In the genomic region with DNA sequence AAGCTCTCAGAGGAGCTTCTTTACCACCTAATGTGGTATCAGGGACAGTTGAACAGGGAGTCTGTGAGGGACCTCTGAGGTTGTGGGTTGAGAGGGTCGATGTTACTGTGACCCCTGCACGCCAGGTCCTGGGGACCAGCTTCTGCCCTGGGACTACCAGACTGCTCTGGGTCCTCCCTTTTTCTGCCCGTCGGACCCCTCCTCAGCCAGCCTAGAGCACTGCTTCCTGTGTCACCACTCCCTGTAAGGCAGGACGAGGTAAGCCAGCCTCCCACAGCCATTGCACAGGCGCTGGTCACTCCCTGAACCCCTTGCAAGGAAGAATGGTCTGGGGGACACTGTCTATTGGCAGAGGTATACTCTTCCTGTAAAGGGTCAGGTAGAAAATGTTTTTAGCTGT, we compare ENCODE assay signal across 29 cellular contexts. TPM values are rescaled to one million over a fixed set of nuclear protein-coding genes. Genes with fewer than 3 reads are reported as not detected.
A peak's percentile ranks its signal among the peaks of the same experiment; 100 is the strongest.
DNase-seq lines count a peak whose midpoint lies in the region; ATAC-seq, FAIRE-seq and TF ChIP-seq lines count a peak whose summit lies in the region.
"Had no signal": no experiment of that assay in that cellular context is flagged by ENCODE, and none has a peak within 500 bp of the region (broad histone marks: within the 10 kb centered on the region; RNA-seq: fewer than 3 reads in every experiment).

No MANE protein-coding gene starts in this region.

- peaks cover 51% of the 10 kb centered on the region for H3K4me1 Mint-ChIP-seq in stimulated activated naive CD8-positive, alpha-beta T cell treated with anti-CD3 and anti-CD28 coated beads, Interleukin-15, Interleukin-2, amounts not matched to agents 100 ng/mL and 50 ng/mL, for 24 hours (ENCODE audit: low read depth)
- H3K4me1 Mint-ChIP-seq in naive thymus-derived CD8-positive, alpha-beta T cell: peaks cover 31 to 69% (median 60%) of the 10 kb centered on the region in 4 donors

- POLR2A ChIA-PET in naive thymus-derived CD8-positive, alpha-beta T cell (lab: Charles Lee): interaction anchor here (0.6 to 4.7 kb wide), 5 partner anchors 13 to 512 kb away, joined by 4 to 28 read pairs (median 5); no protein-coding TSS in a partner anchor

- no peak for ATAC-seq in stimulated activated naive CD8-positive, alpha-beta T cell treated with anti-CD3 and anti-CD28 coated beads, Interleukin-15, Interleukin-2, amounts not matched to agents 100 U/mL and 50 U/mL, for 24 hours
- peak in 1 of 2 donors; percentile 17 for ATAC-seq in naive thymus-derived CD8-positive, alpha-beta T cell
- no peak for ATAC-seq in HG02973 (IDR thresholded peaks at IDR 0.05; ENCODE audit: unreplicated experiment)
- ATAC-seq: body of pancreas; esophagus mucosa; natural killer cell treated with Interleukin-12 subunit alpha and Interleukin-12 subunit beta and Interleukin-15 and Interleukin-18, amount 100 ng/mL, for 72 hours; stimulated activated naive CD8-positive, alpha-beta T cell treated with anti-CD3 and anti-CD28 coated beads, Interleukin-15, amount 100 ng/mL, for 72 hours had no signal

- no peak for FAIRE-seq in GM19239 (lab: Jason Lieb, UNC)

- H3K27ac Mint-ChIP-seq in stimulated activated naive CD8-positive, alpha-beta T cell treated with anti-CD3 and anti-CD28 coated beads, Interleukin-15, Interleukin-2, amounts not matched to agents 100 ng/mL and 50 ng/mL, for 24 hours: peak overlapping the region; percentile 40
- H3K27ac Mint-ChIP-seq in naive thymus-derived CD8-positive, alpha-beta T cell: peak overlapping the region in 9 of 10 donors; percentile 29 to 85 (median 66)
- H3K27ac Mint-ChIP-seq: dendritic cell treated with granulocyte-macrophage colony-stimulating factor and Interleukin-4, amounts not matched to agents 40 ng/mL and 50 ng/mL, for 4 days; natural killer cell treated with Interleukin-12 subunit alpha and Interleukin-12 subunit beta and Interleukin-15 and Interleukin-18, amount 100 ng/mL, for 72 hours had no signal

- peaks cover 41% of the 10 kb centered on the region for H3K36me3 Mint-ChIP-seq in stimulated activated naive CD8-positive, alpha-beta T cell treated with anti-CD3 and anti-CD28 coated beads, Interleukin-15, Interleukin-2, amounts not matched to agents 100 ng/mL and 50 ng/mL, for 24 hours (ENCODE audit: low read depth)
- peaks cover 0 to 31% (median 15%) of the 10 kb centered on the region in 3 donors for H3K36me3 Mint-ChIP-seq in naive thymus-derived CD8-positive, alpha-beta T cell

- H3K9me3 Mint-ChIP-seq in stimulated activated naive CD8-positive, alpha-beta T cell treated with anti-CD3 and anti-CD28 coated beads, Interleukin-15, Interleukin-2, amounts not matched to agents 100 ng/mL and 50 ng/mL, for 24 hours: no peaks in the 10 kb centered on the region
- H3K9me3 Mint-ChIP-seq in naive thymus-derived CD8-positive, alpha-beta T cell: no peaks in the 10 kb centered on the region
- H3K9me3 Mint-ChIP-seq: dendritic cell treated with granulocyte-macrophage colony-stimulating factor and Interleukin-4, amounts not matched to agents 40 ng/mL and 50 ng/mL, for 4 days; natural killer cell treated with Interleukin-12 subunit alpha and Interleukin-12 subunit beta and Interleukin-15 and Interleukin-18, amount 100 ng/mL, for 72 hours; stimulated activated naive CD8-positive, alpha-beta T cell treated with anti-CD3 and anti-CD28 coated beads, Interleukin-15, amount 100 ng/mL, for 72 hours had no signal

- DNase-seq in stimulated activated naive CD8-positive, alpha-beta T cell treated with anti-CD3 and anti-CD28 coated beads, Interleukin-15, Interleukin-2, amounts not matched to agents 100 U/mL and 50 U/mL, for 24 hours: no peak
- DNase-seq in naive thymus-derived CD8-positive, alpha-beta T cell: no peak
- DNase-seq in kidney tubule cell (ENCODE audit: low spot score) (no peak), GM19239 (ENCODE audit: insufficient read length, low spot score) (no peak)
- DNase-seq: activated CD8-positive, alpha-beta memory T cell treated with anti-CD3 and anti-CD28 coated beads for 24 hours; activated naive CD4-positive, alpha-beta T cell treated with Interleukin-2 at 50 U/mL for 16 hours; activated T-cell treated with anti-CD3 and anti-CD28 coated beads, Interleukin-2, amount 50 U/mL, for 1 hour; body of pancreas; C1 segment of cervical spinal cord; Calu3; foreskin fibroblast; GDM1; HCEC 1CT; head of caudate nucleus; NCI-H1417 treated with DMSO at 0.1 percent for 48 hours; NCI-H2029 treated with DMSO at 0.1 percent for 48 hours; NCI-H524 treated with DMSO at 0.1 percent for 48 hours; NK-92 treated with Interleukin-12 subunit alpha and Interleukin-12 subunit beta, amount 100 ng/mL, for 24 hours; SK-N-SH; stimulated activated naive CD8-positive, alpha-beta T cell treated with anti-CD3 and anti-CD28 coated beads, Interleukin-15, amount 100 ng/mL, for 72 hours; T-helper 2 cell; thyroid gland had no signal

- TF ChIP-seq CTCF in VCaP (conservative IDR thresholded peaks at IDR 0.05): no peak

- H3K27me3 Mint-ChIP-seq in stimulated activated naive CD8-positive, alpha-beta T cell treated with anti-CD3 and anti-CD28 coated beads, Interleukin-15, Interleukin-2, amounts not matched to agents 100 ng/mL and 50 ng/mL, for 24 hours: no peaks in the 10 kb centered on the region
- H3K27me3 Mint-ChIP-seq in naive thymus-derived CD8-positive, alpha-beta T cell: no peaks in the 10 kb centered on the region
- H3K27me3 Mint-ChIP-seq: dendritic cell treated with granulocyte-macrophage colony-stimulating factor and Interleukin-4, amounts not matched to agents 40 ng/mL and 50 ng/mL, for 4 days; natural killer cell treated with Interleukin-12 subunit alpha and Interleukin-12 subunit beta and Interleukin-15 and Interleukin-18, amount 100 ng/mL, for 72 hours; stimulated activated naive CD8-positive, alpha-beta T cell treated with anti-CD3 and anti-CD28 coated beads, Interleukin-15, amount 100 ng/mL, for 72 hours had no signal

- no peak overlapping the region for H3K4me3 Mint-ChIP-seq in stimulated activated naive CD8-positive, alpha-beta T cell treated with anti-CD3 and anti-CD28 coated beads, Interleukin-15, Interleukin-2, amounts not matched to agents 100 ng/mL and 50 ng/mL, for 24 hours
- peak overlapping the region in 1 of 10 donors; percentile 45 for H3K4me3 Mint-ChIP-seq in naive thymus-derived CD8-positive, alpha-beta T cell
- H3K4me3 Mint-ChIP-seq: dendritic cell treated with granulocyte-macrophage colony-stimulating factor and Interleukin-4, amounts not matched to agents 40 ng/mL and 50 ng/mL, for 4 days; natural killer cell treated with Interleukin-12 subunit alpha and Interleukin-12 subunit beta and Interleukin-15 and Interleukin-18, amount 100 ng/mL, for 72 hours; stimulated activated naive CD8-positive, alpha-beta T cell treated with anti-CD3 and anti-CD28 coated beads, Interleukin-15, amount 100 ng/mL, for 72 hours had no signal

- H3K27ac ChIP-seq in VCaP: peak overlapping the region; percentile 72
- H3K27ac ChIP-seq: body of pancreas, KMS-11, thyroid gland had no signal

RNA-seq across cellular contexts. Expression of gene SYNE3, which starts 38.1 kb away (rescaled TPM):
- 10 to 100 TPM; 47.1 to 48.2 TPM for total RNA-seq in naive thymus-derived CD8-positive, alpha-beta T cell
- 1 to 10 TPM; 2.4 to 4.6 (median 4.5) TPM for polyA plus RNA-seq in naive thymus-derived CD8-positive, alpha-beta T cell

RNA-seq across cellular contexts. Expression of gene GLRX5, which starts 56.5 kb away (rescaled TPM):
- 10 to 100 TPM; 17.9 to 22.5 TPM for total RNA-seq in naive thymus-derived CD8-positive, alpha-beta T cell
- 10 to 100 TPM; 61.6 to 87.6 (median 67.6) TPM for polyA plus RNA-seq in naive thymus-derived CD8-positive, alpha-beta T cell
